8 cellular contexts compared by ENCODE assay signal in the genomic region with DNA sequence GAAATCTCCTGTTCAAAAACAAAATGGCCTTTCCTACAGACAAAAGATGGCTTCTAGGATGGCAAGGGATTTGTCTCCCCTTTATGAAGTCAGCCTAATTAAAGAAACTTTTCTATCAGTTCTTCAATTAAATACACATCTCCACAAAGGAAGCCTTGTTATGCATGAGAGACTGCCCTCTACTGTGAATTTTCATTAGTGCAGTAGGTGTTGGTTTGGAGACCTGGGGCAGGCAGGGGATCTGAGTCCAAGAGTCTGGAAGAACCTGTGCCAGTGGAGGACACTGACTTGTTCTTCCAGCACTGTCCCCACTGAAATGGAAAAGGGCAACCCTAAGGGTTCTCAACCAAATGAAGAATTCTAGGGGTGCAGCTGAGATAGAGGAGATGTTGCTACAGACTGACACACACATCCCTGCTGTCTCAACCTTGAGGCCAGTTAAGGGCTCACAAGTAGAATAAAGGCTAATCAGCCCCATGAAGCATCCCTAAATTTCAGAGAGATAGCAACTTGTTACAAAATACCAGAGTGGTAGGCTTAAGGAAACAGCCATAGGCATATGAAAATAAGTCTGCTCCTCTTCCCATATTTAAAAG.
DNase-seq lines count a peak whose midpoint lies in the region; ATAC-seq, FAIRE-seq and TF ChIP-seq lines count a peak whose summit lies in the region.

No MANE protein-coding gene starts in this region.

- H3K27me3 ChIP-seq in GM06990 (replicated peaks; ENCODE audit: control insufficient read depth, insufficient read depth, low read length) = no peaks in the 10 kb centered on the region
- H3K27me3 ChIP-seq in foreskin keratinocyte = no peaks in the 10 kb centered on the region
- no peaks in the 10 kb centered on the region for H3K27me3 ChIP-seq in pancreas

- DNase-seq in ACHN (peak; percentile 66), GM06990 (ENCODE audit: extremely low read depth, insufficient read length) (no peak), HuH-7 (ENCODE audit: low spot score) (peak; percentile 5), foreskin keratinocyte (peak; percentile 23 to 47), pancreas (peak in 2 of 6 donors; percentile 14 to 48), NCI-H187 (lab: John Stamatoyannopoulos, UW) (no peak)

- in situ Hi-C loops in ACHN (cut with HindIII; ENCODE audit: low pct_ligation_motif_present, low pct_unique_long_range_greater_than_20kb, low sequenced_read_pairs) = no loop called here

- H3K27ac ChIP-seq in foreskin keratinocyte (no peak overlapping the region), pancreas (no peak overlapping the region)

- no peaks in the 10 kb centered on the region for H3K36me3 ChIP-seq in GM06990 (ENCODE audit: control insufficient read depth, insufficient read depth, low read length)
- no peaks in the 10 kb centered on the region for H3K36me3 ChIP-seq in pancreas

- H3K4me1 ChIP-seq in foreskin keratinocyte (no peaks in the 10 kb centered on the region), pancreas (no peaks in the 10 kb centered on the region)

- peak; percentile 69 for TF ChIP-seq CTCF in GM06990 (IDR thresholded peaks at IDR 0.05; ENCODE audit: insufficient read depth, low read length, poor library complexity, severe bottlenecking)
- TF ChIP-seq CTCF in foreskin keratinocyte (conservative IDR thresholded peaks at IDR 0.05) = peak; percentile 88
- peak in 3 of 4 donors; percentile 59 to 64 (median 59) for TF ChIP-seq CTCF in pancreas (IDR thresholded peaks at IDR 0.05)

- H3K4me3 ChIP-seq in GM06990 (replicated peaks; ENCODE audit: low read depth, low read length) (no peak overlapping the region), pancreas (no peak overlapping the region)

- peak; percentile 65 for FAIRE-seq in pancreas (lab: Jason Lieb, UNC)

- ATAC-seq in SK-N-SH treated with all-trans-retinoic acid at 6 μM for 48 hours (peak; percentile 87), foreskin keratinocyte (peak; percentile 74), pancreas (peak; percentile 58 to 93 (median 86)), GM21737 (IDR thresholded peaks at IDR 0.05; ENCODE audit: unreplicated experiment) (no peak)

- no peaks in the 10 kb centered on the region for H3K9me3 ChIP-seq in pancreas

- intact Hi-C loops in pancreas (cut with DNase I) = loop anchor here in 2 of 3 donors (5.0 kb wide), 2 partner anchors 367 to 372 kb away; no protein-coding TSS in a partner anchor

TF ChIP-seq in SK-N-SH treated with all-trans-retinoic acid at 6 μM for 48 hours, 23 proteins besides CTCF, POLR2A, EP300 and RAD21:
- no peak for TF ChIP-seq ZC3H10 (CRISPR knock-in tag; IDR thresholded peaks at IDR 0.05)
- no peak for TF ChIP-seq ZFP30 (CRISPR knock-in tag; IDR thresholded peaks at IDR 0.05)
- TF ChIP-seq ZNF565 (CRISPR knock-in tag; conservative IDR thresholded peaks at IDR 0.05; ENCODE audit: low read depth) = no peak
- TF ChIP-seq ZNF8 (CRISPR knock-in tag; IDR thresholded peaks at IDR 0.05) = no peak
- TF ChIP-seq OSR1 (CRISPR knock-in tag; IDR thresholded peaks at IDR 0.05) = no peak
- no peak for TF ChIP-seq ISL1 (CRISPR knock-in tag; IDR thresholded peaks at IDR 0.05)
- TF ChIP-seq PATZ1 (CRISPR knock-in tag; IDR thresholded peaks at IDR 0.05; ENCODE audit: borderline replicate concordance) = no peak
- no peak for TF ChIP-seq PPARA (CRISPR knock-in tag; IDR thresholded peaks at IDR 0.05; ENCODE audit: borderline replicate concordance)
- TF ChIP-seq CSRNP3 (CRISPR knock-in tag; IDR thresholded peaks at IDR 0.05) = no peak
- no peak for TF ChIP-seq ZNF70 (CRISPR knock-in tag; IDR thresholded peaks at IDR 0.05)
- no peak for TF ChIP-seq GLIS3 (CRISPR knock-in tag; IDR thresholded peaks at IDR 0.05)

Comparison
In these comparisons a context has a peak if more than half of its experiments do, and no peak if none do; other contexts are left out.
1. DNase-seq: peak in ACHN (single experiment), HuH-7 (single experiment) and foreskin keratinocyte (2 of 2); none in GM06990 (single experiment) and NCI-H187 (0 of 2).
2. Peak in every context shown above with its lines, with median percentiles within 50 percentile points of each other: CTCF ChIP-seq.